ENCODE assay signal across 32 cellular contexts in the genomic region with DNA sequence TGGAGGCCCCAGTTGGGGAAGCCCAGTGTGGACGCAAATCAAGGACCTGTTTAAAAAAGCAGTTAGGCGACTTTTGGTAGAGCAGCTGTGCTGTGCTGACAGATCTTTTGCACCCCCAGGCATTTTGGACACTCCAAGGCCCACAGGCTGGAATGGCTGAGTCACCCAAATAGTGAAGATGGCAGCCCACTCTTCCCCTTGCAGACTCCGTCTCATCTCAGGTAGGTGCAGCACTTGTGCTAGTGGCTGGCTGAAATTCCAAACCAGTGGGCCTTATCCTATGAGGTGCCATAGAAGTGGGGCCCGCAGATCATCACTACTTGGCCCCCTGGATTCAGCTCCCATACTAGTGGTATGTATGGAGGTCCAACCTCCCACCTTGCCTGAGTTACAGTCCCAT. TPM values are rescaled to one million over a fixed set of nuclear protein-coding genes. Genes with fewer than 3 reads are reported as not detected.
"Had no signal": no experiment of that assay in that cellular context is flagged by ENCODE, and none has a peak within 500 bp of the region (broad histone marks: within the 10 kb centered on the region; RNA-seq: fewer than 3 reads in every experiment).

No MANE protein-coding gene starts in this region.

- H3K9me3 ChIP-seq: suprapubic skin, testis, thoracic aorta, thyroid gland, tibial nerve, transverse colon, upper lobe of left lung, upper lobe of right lung, uterus, vagina had no signal

- H3K4me3 Mint-ChIP-seq: stimulated activated memory B cell treated with anti-CD40 and anti-IgM and Interleukin-4, amounts not matched to agents 10 μg/mL and 1 μg/mL and 100 μg/mL, for 72 hours; stimulated activated naive B cell treated with anti-CD40 and anti-IgM and Interleukin-4, amounts not matched to agents 10 μg/mL and 1 μg/mL and 100 μg/mL, for 72 hours; stimulated activated naive CD8-positive, alpha-beta T cell treated with anti-CD3 and anti-CD28 coated beads, Interleukin-15, amount 100 ng/mL, for 72 hours; stimulated activated naive CD8-positive, alpha-beta T cell treated with anti-CD3 and anti-CD28 coated beads, Interleukin-15, Interleukin-2, amounts not matched to agents 100 ng/mL and 50 ng/mL, for 24 hours; type B pancreatic cell had no signal

- H3K36me3 Mint-ChIP-seq: stimulated activated memory B cell treated with anti-CD40 and anti-IgM and Interleukin-4, amounts not matched to agents 10 μg/mL and 1 μg/mL and 100 μg/mL, for 72 hours; stimulated activated naive B cell treated with anti-CD40 and anti-IgM and Interleukin-4, amounts not matched to agents 10 μg/mL and 1 μg/mL and 100 μg/mL, for 72 hours; type B pancreatic cell had no signal

- ATAC-seq: stimulated activated memory B cell treated with anti-CD40 and anti-IgM and Interleukin-4, amounts not matched to agents 10 μg/mL and 1 μg/mL and 100 μg/mL, for 72 hours; stimulated activated naive B cell treated with anti-CD40 and anti-IgM and Interleukin-4, amounts not matched to agents 10 μg/mL and 1 μg/mL and 100 μg/mL, for 72 hours; stimulated activated naive CD8-positive, alpha-beta T cell treated with anti-CD3 and anti-CD28 coated beads, Interleukin-15, amount 100 ng/mL, for 72 hours; stimulated activated naive CD8-positive, alpha-beta T cell treated with anti-CD3 and anti-CD28 coated beads, Interleukin-15, Interleukin-2, amounts not matched to agents 100 U/mL and 50 U/mL, for 24 hours; upper lobe of right lung had no signal

- H3K4me1 Mint-ChIP-seq: stimulated activated memory B cell treated with anti-CD40 and anti-IgM and Interleukin-4, amounts not matched to agents 10 μg/mL and 1 μg/mL and 100 μg/mL, for 72 hours; stimulated activated naive B cell treated with anti-CD40 and anti-IgM and Interleukin-4, amounts not matched to agents 10 μg/mL and 1 μg/mL and 100 μg/mL, for 72 hours; stimulated activated naive CD8-positive, alpha-beta T cell treated with anti-CD3 and anti-CD28 coated beads, Interleukin-15, amount 100 ng/mL, for 72 hours had no signal

- H3K36me3 ChIP-seq: stomach, suprapubic skin, thoracic aorta, thyroid gland, tibial artery, tibial nerve, transverse colon, upper lobe of left lung, upper lobe of right lung, uterus, vagina had no signal

- H3K9me3 Mint-ChIP-seq: stimulated activated naive CD8-positive, alpha-beta T cell treated with anti-CD3 and anti-CD28 coated beads, Interleukin-15, Interleukin-2, amounts not matched to agents 100 ng/mL and 50 ng/mL, for 24 hours had no signal

- DNase-seq: stimulated activated CD4-positive, alpha-beta T cell treated with anti-CD3 and anti-CD28 coated beads, Interleukin-2, amount 100 ng/mL, for 48 hours; stimulated activated CD4-positive, alpha-beta T cell treated with anti-CD3 and anti-CD28 coated beads, Interleukin-4, amount 100 ng/mL, for 1 hour; stimulated activated CD4-positive, alpha-beta T cell treated with anti-CD3 and anti-CD28 coated beads, Interleukin-4, amount 100 ng/mL, for 24 hours; stimulated activated CD4-positive, alpha-beta T cell treated with anti-CD3 and anti-CD28 coated beads, Interleukin-4, amount 100 ng/mL, for 4 hours; stimulated activated CD8-positive, alpha-beta memory T cell treated with anti-CD3 and anti-CD28 coated beads, Interleukin-4, amount 100 ng/mL, for 48 hours; stimulated activated naive B cell treated with anti-CD40 and anti-IgM and Interleukin-4, amounts not matched to agents 10 μg/mL and 1 μg/mL and 100 μg/mL, for 72 hours; stimulated activated naive CD4-positive, alpha-beta T cell; stimulated activated naive CD4-positive, alpha-beta T cell treated with Interleukin-2 at 50 U/mL for 16 hours; stimulated activated naive CD8-positive, alpha-beta T cell treated with anti-CD3 and anti-CD28 coated beads, Interleukin-15, amount 100 ng/mL, for 72 hours; stimulated activated naive CD8-positive, alpha-beta T cell treated with anti-CD3 and anti-CD28 coated beads, Interleukin-15, Interleukin-2, amounts not matched to agents 100 U/mL and 50 U/mL, for 24 hours; stomach; substantia nigra; testis; thyroid gland; tibial artery; transverse colon; trophoblast cell; upper lobe of left lung; upper lobe of right lung; uterus had no signal

- H3K27ac ChIP-seq: stomach, suprapubic skin, testis, thoracic aorta, thyroid gland, tibial artery, tibial nerve, transverse colon, upper lobe of left lung, upper lobe of right lung, uterus, vagina had no signal

- H3K4me3 ChIP-seq: stomach, suprapubic skin, testis, thoracic aorta, thyroid gland, tibial artery, tibial nerve, transverse colon, upper lobe of left lung, upper lobe of right lung, uterus, vagina had no signal

- H3K4me1 ChIP-seq: stomach, suprapubic skin, testis, thyroid gland, tibial artery, tibial nerve, transverse colon, upper lobe of left lung, upper lobe of right lung, uterus, vagina had no signal

- H3K27me3 ChIP-seq: stomach, suprapubic skin, testis, thyroid gland, tibial artery, tibial nerve, transverse colon, upper lobe of left lung, upper lobe of right lung, uterus, vagina had no signal

- H3K27ac Mint-ChIP-seq: stimulated activated memory B cell treated with anti-CD40 and anti-IgM and Interleukin-4, amounts not matched to agents 10 μg/mL and 1 μg/mL and 100 μg/mL, for 72 hours; stimulated activated naive B cell treated with anti-CD40 and anti-IgM and Interleukin-4, amounts not matched to agents 10 μg/mL and 1 μg/mL and 100 μg/mL, for 72 hours; stimulated activated naive CD8-positive, alpha-beta T cell treated with anti-CD3 and anti-CD28 coated beads, Interleukin-15, amount 100 ng/mL, for 72 hours; stimulated activated naive CD8-positive, alpha-beta T cell treated with anti-CD3 and anti-CD28 coated beads, Interleukin-15, Interleukin-2, amounts not matched to agents 100 ng/mL and 50 ng/mL, for 24 hours; type B pancreatic cell had no signal

RNA-seq across cellular contexts. Expression of gene CPXCR1, which starts 42.8 kb away (rescaled TPM):
- total RNA-seq: stomach, subcutaneous adipose tissue, suprapubic skin, temporal lobe, thoracic aorta, thyroid gland, tibial nerve, transverse colon, upper lobe of left lung, upper lobe of right lung, ureter, urinary bladder, uterus, vagina had no signal
- polyA plus RNA-seq: stomach, thymus, urinary bladder had no signal
